Comparison of ENCODE assay signal across 7 cellular contexts in genomic region chr19:16958277-16958676, GRCh38.
A peak's percentile ranks its signal among the peaks of the same experiment; 100 is the strongest.
DNase-seq lines count a peak whose midpoint lies in the region; ATAC-seq, FAIRE-seq and TF ChIP-seq lines count a peak whose summit lies in the region.
"Not testable (repeated sequence)": the region's sequence is repeated elsewhere in the genome, so short reads cannot be mapped to it uniquely, and the experiment has no call there.

No MANE protein-coding gene starts in this region.

- peak overlapping the region in 6 of 11 experiments; percentile 68 to 82 (median 77); a peak in 8 of 22 replicates for H3K9ac ChIP-seq in BLaER1 treated with 17β-estradiol and CSF1 and Interleukin-3, amounts not matched to agents 10 nM and 100 nM
- not testable (repeated sequence) for H3K9ac ChIP-seq in SU-DHL-6 (ENCODE audit: low read length); K562 (ENCODE audit: insufficient read depth in 1 of 2, low read depth in 2 of 2, low read length in 2 of 2)

- CTCF ChIA-PET in OCI-LY7 (lab: Charles Lee; ENCODE audit: unreplicated experiment); K562 (lab: Yijun Ruan, JAX; ENCODE audit: low intra/inter-chr PET ratio): not testable (repeated sequence)

- not testable (repeated sequence) for H3K4me3 ChIP-seq in BLaER1 treated with 17β-estradiol and CSF1 and Interleukin-3, amounts not matched to agents 10 nM and 100 nM; OCI-LY7 (ENCODE audit: low read depth, low read length, poor library complexity, severe bottlenecking); SU-DHL-6 (ENCODE audit: insufficient read depth, low read length, poor library complexity, severe bottlenecking); K562; prostate gland
- H3K4me3 ChIP-seq in DOHH2 (ENCODE audit: low read length): peak overlapping the region; percentile 9; the same call in 1 of the 2 replicates

- H3K4me2 ChIP-seq in BLaER1 treated with 17β-estradiol and CSF1 and Interleukin-3, amounts not matched to agents 10 nM and 100 nM: peak overlapping the region in 10 of 11 experiments; percentile 54 to 99 (median 92); a peak in 15 of 22 replicates
- H3K4me2 ChIP-seq in DOHH2 (ENCODE audit: low read length) (peak overlapping the region; percentile 77), OCI-LY7 (ENCODE audit: low read length) (0 out of 2 replicates have a peak overlapping the region, but pooled peaks have one; percentile 51), SU-DHL-6 (ENCODE audit: low read depth, low read length, poor library complexity, severe bottlenecking) (peak overlapping the region; percentile 17)
- not testable (repeated sequence) for H3K4me2 ChIP-seq in K562 (ENCODE audit: insufficient read depth, low read length)

- in situ Hi-C loops in K562 (cut with MboI): not testable (repeated sequence)

- H4K20me1 ChIP-seq in BLaER1 treated with 17β-estradiol and CSF1 and Interleukin-3, amounts not matched to agents 10 nM and 100 nM; DOHH2 (ENCODE audit: control insufficient read depth, insufficient read depth, low read depth, low read length); OCI-LY7 (ENCODE audit: insufficient read depth, low read length); SU-DHL-6 (ENCODE audit: low read depth, low read length); K562 (replicated peaks; ENCODE audit: control insufficient read depth, insufficient read depth, low read length): not testable (repeated sequence)

- POLR2A ChIA-PET in OCI-LY7 (lab: Charles Lee): not testable (repeated sequence)
- POLR2A ChIA-PET in K562 (lab: Yijun Ruan, JAX): interaction anchor here (0.6 to 0.7 kb wide), 2 partner anchors 124 to 1271 kb away, joined by 3 to 4 read pairs; no protein-coding TSS in a partner anchor

- BruUV-seq in OCI-LY7 (replicated peaks; lab: Mats Ljungman, UMichigan); K562 (replicated peaks; lab: Mats Ljungman, UMichigan): not testable (repeated sequence)

- H3K9me2 ChIP-seq in DOHH2 (replicated peaks; ENCODE audit: control insufficient read depth, low read length); OCI-LY7 (ENCODE audit: insufficient read depth, low read length); SU-DHL-6 (replicated peaks; ENCODE audit: insufficient read depth, low read length): not testable (repeated sequence)

- H3K9me1 ChIP-seq in K562 (ENCODE audit: control insufficient read depth, insufficient read depth, low read length): not testable (repeated sequence)

- H3K27ac ChIP-seq in 22Rv1 (peak overlapping the region; percentile 78), DOHH2 (ENCODE audit: low read depth, low read length) (peak overlapping the region; percentile 75), OCI-LY7 (ENCODE audit: low read depth, low read length, poor library complexity, severe bottlenecking) (peak overlapping the region; percentile 25), SU-DHL-6 (ENCODE audit: low read depth, low read length) (peak overlapping the region; percentile 50), prostate gland (peak overlapping the region; percentile 68 to 71)
- H3K27ac ChIP-seq in BLaER1 treated with 17β-estradiol and CSF1 and Interleukin-3, amounts not matched to agents 10 nM and 100 nM: peak overlapping the region in 9 of 11 experiments; percentile 68 to 92 (median 87); a peak in 18 of 22 replicates
- H3K27ac ChIP-seq in K562 (ENCODE audit: extremely low read depth, low read depth, low read length): not testable (repeated sequence)

- H3K36me3 ChIP-seq in BLaER1 treated with 17β-estradiol and CSF1 and Interleukin-3, amounts not matched to agents 10 nM and 100 nM; DOHH2 (ENCODE audit: control insufficient read depth, low read length); OCI-LY7 (ENCODE audit: insufficient read depth, low read length); SU-DHL-6 (ENCODE audit: low read length); K562 (ENCODE audit: control insufficient read depth, insufficient read depth, low read length); prostate gland: not testable (repeated sequence)

- H2AFZ ChIP-seq in OCI-LY7 (ENCODE audit: low read length); SU-DHL-6 (ENCODE audit: low read depth, low read length, severe bottlenecking); K562 (ENCODE audit: low read depth, low read length): not testable (repeated sequence)

- not testable (repeated sequence) for DNase-seq in OCI-LY7 (ENCODE audit: low spot score); K562 (ENCODE audit: extremely low read depth in 1 of 4, low spot score in 3 of 4); prostate gland (ENCODE audit: low spot score)

- H3K79me2 ChIP-seq in DOHH2 (ENCODE audit: control insufficient read depth, low read length); OCI-LY7 (ENCODE audit: insufficient read depth, low read depth, low read length); SU-DHL-6 (ENCODE audit: insufficient read depth, low read length); K562 (ENCODE audit: control insufficient read depth, insufficient read depth, low read length): not testable (repeated sequence)

- not testable (repeated sequence) for TF ChIP-seq POLR2A in K562 (conservative IDR thresholded peaks at IDR 0.05); prostate gland (IDR thresholded peaks at IDR 0.05)

- TF ChIP-seq CTCF in 22Rv1 (IDR thresholded peaks at IDR 0.05); DOHH2 (IDR thresholded peaks at IDR 0.05; ENCODE audit: low read depth, low read length, poor library complexity, severe bottlenecking); OCI-LY7 (conservative IDR thresholded peaks at IDR 0.05; ENCODE audit: low read length); SU-DHL-6 (IDR thresholded peaks at IDR 0.05; ENCODE audit: insufficient read depth, low read length, poor library complexity, severe bottlenecking); K562 (IDR thresholded peaks at IDR 0.05 in 2 of 3, conservative IDR thresholded peaks at IDR 0.05 in 1 of 3; ENCODE audit: insufficient read depth in 2 of 3, low read depth in 1 of 3, low read length in 3 of 3); prostate gland (IDR thresholded peaks at IDR 0.05): not testable (repeated sequence)

- not testable (repeated sequence) for TF ChIP-seq EP300 in K562 (IDR thresholded peaks at IDR 0.05; ENCODE audit: low read length)

- not testable (repeated sequence) for H3K27me3 ChIP-seq in BLaER1 treated with 17β-estradiol and CSF1 and Interleukin-3, amounts not matched to agents 10 nM and 100 nM; DOHH2 (ENCODE audit: control insufficient read depth, low read length); SU-DHL-6 (ENCODE audit: low read length); prostate gland (replicated peaks; ENCODE audit: insufficient read depth)
- peaks cover 5 to 29% of the 10 kb centered on the region in 2 experiments; a peak in 3 of 5 replicates for H3K27me3 ChIP-seq in K562 (ENCODE audit: control insufficient read depth in 2 of 2, insufficient read depth in 2 of 2, low read length in 2 of 2)

- peaks cover 0 to 20% (median 13%) of the 10 kb centered on the region in 11 experiments; a peak in 18 of 22 replicates for H3K9me3 ChIP-seq in BLaER1 treated with 17β-estradiol and CSF1 and Interleukin-3, amounts not matched to agents 10 nM and 100 nM (replicated peaks in 1 of 11)
- not testable (repeated sequence) for H3K9me3 ChIP-seq in DOHH2 (ENCODE audit: control insufficient read depth, insufficient read depth, low read length); OCI-LY7 (ENCODE audit: low read length); SU-DHL-6 (ENCODE audit: insufficient read depth, low read length); K562 (replicated peaks; ENCODE audit: control insufficient read depth, insufficient read depth, low read depth, low read length); prostate gland

- intact Hi-C loops in OCI-LY7 (cut with micrococcal nuclease; ENCODE audit: unreplicated experiment); K562 (cut with micrococcal nuclease); prostate gland (cut with DNase I): not testable (repeated sequence)

- H3K4me1 ChIP-seq in BLaER1 treated with 17β-estradiol and CSF1 and Interleukin-3, amounts not matched to agents 10 nM and 100 nM: peaks cover 54 to 95% (median 77%) of the 10 kb centered on the region in 10 experiments
- H3K4me1 ChIP-seq in DOHH2 (ENCODE audit: control insufficient read depth, low read length): peaks cover 86% of the 10 kb centered on the region
- peaks cover 43% of the 10 kb centered on the region for H3K4me1 ChIP-seq in OCI-LY7 (ENCODE audit: insufficient read depth, low read length, poor library complexity, severe bottlenecking)
- H3K4me1 ChIP-seq in K562 (replicated peaks in 1 of 2; ENCODE audit: control insufficient read depth in 2 of 2, insufficient read depth in 2 of 2, low read length in 2 of 2): not testable (repeated sequence)
- peaks cover 23% of the 10 kb centered on the region for H3K4me1 ChIP-seq in prostate gland (replicated peaks)

- ATAC-seq in K562: not testable (repeated sequence)

- FAIRE-seq in K562 (lab: Jason Lieb, UNC): not testable (repeated sequence)

- TF ChIP-seq RAD21 in K562 (CRISPR knock-in tag; conservative IDR thresholded peaks at IDR 0.05 in 1 of 2, IDR thresholded peaks at IDR 0.05 in 1 of 2): not testable (repeated sequence)

- peaks cover 16% of the 10 kb centered on the region for H3F3A ChIP-seq in DOHH2 (ENCODE audit: control insufficient read depth, insufficient read depth)
- H3F3A ChIP-seq in SU-DHL-6 (ENCODE audit: insufficient read depth): not testable (repeated sequence)

TF ChIP-seq in K562, 482 proteins besides CTCF, POLR2A, EP300 and RAD21:
- peak; percentile 14 for TF ChIP-seq RBM25 (IDR thresholded peaks at IDR 0.05; ENCODE audit: low read depth, low read length, severe bottlenecking)
- peak; percentile 81 for TF ChIP-seq ZNF146 (CRISPR knock-in tag; IDR thresholded peaks at IDR 0.05; ENCODE audit: unreplicated experiment)
